ENCODE assay signal across 8 cellular contexts in the genomic region with DNA sequence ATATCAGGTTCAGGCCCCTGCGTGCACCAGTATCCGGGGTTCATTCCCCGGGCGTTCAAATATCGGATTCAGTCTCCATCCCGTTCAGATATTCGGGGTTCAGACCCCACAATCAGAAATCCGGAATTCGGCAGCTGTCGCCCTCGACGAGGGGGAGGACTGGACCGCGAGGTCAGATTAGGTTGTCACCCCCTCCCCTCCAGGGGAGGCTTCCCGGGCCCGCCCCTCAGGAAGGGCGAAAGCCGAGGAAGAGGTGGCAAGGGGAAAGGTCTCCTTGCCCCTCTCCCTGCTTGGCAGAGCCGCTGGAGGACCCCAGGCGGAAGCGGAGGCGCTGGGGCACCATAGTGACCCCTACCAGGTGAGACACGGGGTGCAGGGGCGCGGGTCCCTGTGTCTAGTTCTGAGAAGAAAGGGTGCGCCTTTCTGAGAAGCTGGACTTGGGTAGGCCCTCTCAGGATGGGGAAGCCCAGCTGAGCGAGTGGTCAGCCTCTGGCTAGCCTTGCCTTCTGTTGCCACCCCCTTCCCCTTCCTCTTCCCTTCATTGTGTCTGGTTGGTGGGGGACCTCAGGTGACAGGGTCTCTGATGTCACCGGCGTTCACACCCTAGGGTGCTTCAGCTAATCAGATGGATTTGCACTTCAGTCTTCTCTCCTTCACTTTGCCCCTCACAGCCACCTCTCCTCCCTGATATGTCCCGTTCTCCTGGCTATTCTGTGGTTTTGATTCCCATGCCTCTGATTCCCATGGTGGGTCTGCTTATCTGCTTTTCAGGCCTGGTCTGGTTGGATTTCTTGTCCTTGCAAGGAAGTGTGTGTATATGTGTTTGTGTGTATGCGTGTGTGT. TPM values are rescaled to one million over a fixed set of nuclear protein-coding genes. Genes with fewer than 3 reads are reported as not detected.
DNase-seq lines count a peak whose midpoint lies in the region; ATAC-seq and TF ChIP-seq lines count a peak whose summit lies in the region.

No MANE protein-coding gene starts in this region.

- H3K27ac ChIP-seq in RWPE2 (ENCODE audit: poor library complexity, severe bottlenecking), result peak overlapping the region; percentile 67
- H3K27ac ChIP-seq in urinary bladder (ENCODE audit: low read depth), result peak overlapping the region; percentile 68

- H3K4me1 ChIP-seq in RWPE2 (ENCODE audit: insufficient read depth, poor library complexity, severe bottlenecking) (peaks cover 11% of the 10 kb centered on the region), urinary bladder (ENCODE audit: insufficient read depth) (peaks cover 2% of the 10 kb centered on the region)

- no peak for ATAC-seq in RWPE2 (ENCODE audit: low read depth)
- peak; percentile 10 for ATAC-seq in effector memory CD8-positive, alpha-beta T cell (replicated peaks)

- peak; percentile 39 for DNase-seq in NCI-H82 (lab: John Stamatoyannopoulos, UW)
- no peak for DNase-seq in NCI-H82 treated with DMSO at 0.1 percent for 48 hours (lab: John Stamatoyannopoulos, UW; ENCODE audit: unreplicated experiment)
- no peak for DNase-seq in RWPE2 (ENCODE audit: low spot score)
- DNase-seq in effector memory CD8-positive, alpha-beta T cell, result no peak
- DNase-seq in mesothelial cell of epicardium (ENCODE audit: low spot score in 2 of 2, unreplicated experiment in 2 of 2), result no peak
- DNase-seq in cerebellar nuclear complex (lab: John Stamatoyannopoulos, UW), result no peak
- no peak for DNase-seq in cerebellum (ENCODE audit: low spot score)

- H3K9me3 ChIP-seq in RWPE2 (ENCODE audit: severe bottlenecking), result no peaks in the 10 kb centered on the region

- H3K27me3 Mint-ChIP-seq in effector memory CD8-positive, alpha-beta T cell, result no peaks in the 10 kb centered on the region
- no peaks in the 10 kb centered on the region for H3K27me3 Mint-ChIP-seq in mesothelial cell of epicardium (ENCODE audit: low read depth)

- H3K36me3 Mint-ChIP-seq in effector memory CD8-positive, alpha-beta T cell (ENCODE audit: insufficient read depth), result peaks cover 26% of the 10 kb centered on the region
- H3K36me3 Mint-ChIP-seq in mesothelial cell of epicardium, result peaks cover 34% of the 10 kb centered on the region

- peaks cover 31 to 41% of the 10 kb centered on the region in 2 donors for H3K4me1 Mint-ChIP-seq in effector memory CD8-positive, alpha-beta T cell (ENCODE audit: low read depth in 2 of 2)
- H3K4me1 Mint-ChIP-seq in mesothelial cell of epicardium, result peaks cover 29% of the 10 kb centered on the region

- H3K36me3 ChIP-seq in RWPE2 (ENCODE audit: low read depth), result peaks cover 38% of the 10 kb centered on the region
- peaks cover 1% of the 10 kb centered on the region for H3K36me3 ChIP-seq in urinary bladder (ENCODE audit: insufficient read depth)

- no peaks in the 10 kb centered on the region for H3K27me3 ChIP-seq in RWPE2 (ENCODE audit: insufficient read depth, poor library complexity, severe bottlenecking)

- peak overlapping the region; percentile 97 for H3K27ac Mint-ChIP-seq in effector memory CD8-positive, alpha-beta T cell
- peak overlapping the region; percentile 91 for H3K27ac Mint-ChIP-seq in mesothelial cell of epicardium

- H3K9me3 Mint-ChIP-seq in effector memory CD8-positive, alpha-beta T cell, result no peaks in the 10 kb centered on the region
- H3K9me3 Mint-ChIP-seq in mesothelial cell of epicardium, result peaks cover 4% of the 10 kb centered on the region

- H3K4me3 ChIP-seq in RWPE2 (ENCODE audit: severe bottlenecking) (peak overlapping the region; percentile 74), urinary bladder (ENCODE audit: low read depth, low read length) (peak overlapping the region; percentile 68)

- H3K4me3 Mint-ChIP-seq in effector memory CD8-positive, alpha-beta T cell, result peak overlapping the region; percentile 97 to 98
- H3K4me3 Mint-ChIP-seq in mesothelial cell of epicardium, result peak overlapping the region; percentile 95

- WGBS in urinary bladder, result 2% methylated on average over 31 of the region's 31 CpGs

- TF ChIP-seq CTCF in RWPE2 (IDR thresholded peaks at IDR 0.05; ENCODE audit: poor library complexity, severe bottlenecking), result no peak
- no peak for TF ChIP-seq CTCF in mesothelial cell of epicardium (IDR thresholded peaks at IDR 0.05; ENCODE audit: unreplicated experiment)

RNA-seq across cellular contexts. Expression of a gene that starts 0.8 kb away (rescaled TPM):
- 47.3 to 51.3 TPM (median 48.3 TPM) in 3 replicates for total RNA-seq in mesothelial cell of epicardium
- 35.6 TPM for total RNA-seq in urinary bladder
- polyA plus RNA-seq in urinary bladder, result 37.9 TPM
- total RNA-seq in cerebellum, result 36.0 TPM

RNA-seq across cellular contexts. Expression of a gene that starts 12.6 kb away (rescaled TPM):
- total RNA-seq in mesothelial cell of epicardium (85.9 to 93.0 TPM (median 87.5 TPM) in 3 replicates), urinary bladder (43.1 TPM), cerebellum (19.1 TPM)
- polyA plus RNA-seq in urinary bladder, result 120 TPM

RNA-seq across cellular contexts. Expression of a gene that starts 20.9 kb away (rescaled TPM):
- 8.6 to 10.9 TPM (median 9.7 TPM) in 3 replicates for total RNA-seq in mesothelial cell of epicardium
- 8.4 TPM for total RNA-seq in urinary bladder
- 27.2 TPM for polyA plus RNA-seq in urinary bladder
- 12.1 TPM for total RNA-seq in cerebellum

RNA-seq across cellular contexts. Expression of a gene that starts 21.5 kb away (rescaled TPM):
- total RNA-seq in mesothelial cell of epicardium, result 60.2 to 62.9 TPM (median 62.0 TPM) in 3 replicates
- 22.3 TPM for total RNA-seq in urinary bladder
- polyA plus RNA-seq in urinary bladder, result 82.3 TPM
- total RNA-seq in cerebellum, result 21.8 TPM

RNA-seq across cellular contexts. Expression of a gene that starts 36.3 kb away (rescaled TPM):
- total RNA-seq in mesothelial cell of epicardium, result 5.3 to 6.4 TPM (median 5.7 TPM) in 3 replicates
- 0.32 TPM for total RNA-seq in urinary bladder
- polyA plus RNA-seq in urinary bladder, result 0.53 TPM
- total RNA-seq in cerebellum, result 6.2 TPM
